ENCODE assay signal across 24 cellular contexts in the genomic region with DNA sequence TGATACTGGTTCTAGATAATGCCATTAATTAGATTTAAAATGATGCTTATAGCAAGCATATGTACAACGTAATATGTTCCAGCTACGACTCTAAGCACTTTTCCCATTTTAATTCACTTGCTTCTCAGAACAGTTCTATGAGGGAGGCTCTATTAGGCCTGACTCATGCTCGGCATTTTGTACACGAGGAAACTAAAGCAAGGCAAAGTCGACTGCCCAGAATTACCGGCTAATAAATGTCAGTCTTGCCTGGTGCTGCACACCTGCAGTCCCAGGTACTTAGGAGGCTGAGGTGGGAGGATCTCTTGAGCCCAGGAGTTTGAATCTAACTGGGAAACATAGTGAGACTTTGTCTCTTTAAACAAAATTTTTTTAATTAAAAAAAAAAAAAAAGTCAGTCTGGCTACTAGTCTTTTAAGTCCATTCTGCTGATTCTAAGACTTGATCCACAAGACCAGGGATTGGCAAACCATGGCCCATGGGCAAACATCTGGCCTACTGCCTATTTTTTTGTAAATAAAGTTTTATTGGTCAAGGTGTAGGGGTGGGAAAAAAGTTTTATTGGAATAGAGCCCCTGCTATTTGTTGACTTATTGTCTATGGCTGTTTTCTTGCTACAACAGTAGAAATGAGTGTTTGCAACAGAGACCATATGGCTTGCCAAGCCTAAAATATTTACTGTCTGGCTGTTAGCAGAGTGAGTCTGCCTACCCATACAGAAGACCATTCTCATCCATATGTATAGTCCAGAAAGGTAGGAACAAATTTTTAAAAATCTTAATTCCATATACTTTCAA.
A peak's percentile ranks its signal among the peaks of the same experiment; 100 is the strongest.
DNase-seq lines count a peak whose midpoint lies in the region; ATAC-seq and TF ChIP-seq lines count a peak whose summit lies in the region.
"Had no signal": no experiment of that assay in that cellular context is flagged by ENCODE, and none has a peak within 500 bp of the region (broad histone marks: within the 10 kb centered on the region; RNA-seq: fewer than 3 reads in every experiment).

No MANE protein-coding gene starts in this region.

- H3K4me1 ChIP-seq in transverse colon = peaks cover 11 to 53% (median 17%) of the 10 kb centered on the region in 4 donors

- 67 to 68% methylated on average over 1 to 6 of the region's 6 CpGs for WGBS in transverse colon (ENCODE audit: low coverage in 1 of 2), 2 donors

- H3K4me3 ChIP-seq in choroid plexus epithelial cell (ENCODE audit: low read depth, low read length) (no peak overlapping the region), transverse colon (no peak overlapping the region)
- H3K4me3 ChIP-seq: vagina had no signal

- intact Hi-C loops in left colon (cut with DNase I, micrococcal nuclease) = no loop called here
- intact Hi-C loops in transverse colon (cut with DNase I; ENCODE audit: low total_unique reads) = loop anchor here (10.0 kb wide), 1 partner anchor 337 kb away; no protein-coding TSS in a partner anchor

- no peaks in the 10 kb centered on the region for H3K27me3 ChIP-seq in transverse colon
- H3K27me3 ChIP-seq: neutrophil, vagina had no signal

- no peak for TF ChIP-seq POLR2A in transverse colon (IDR thresholded peaks at IDR 0.05)

- no peaks in the 10 kb centered on the region for H3K9me3 ChIP-seq in transverse colon
- H3K9me3 ChIP-seq: neutrophil, vagina had no signal

- in situ Hi-C loops in transverse colon (cut with MboI; ENCODE audit: low pct_ligation_motif_present in 1 of 4, low pct_unique_long_range_greater_than_20kb in 1 of 4, low sequenced_read_pairs in 3 of 4) = no loop called here

- peak; percentile 66 for ATAC-seq in left colon
- no peak for ATAC-seq in HG02759 (IDR thresholded peaks at IDR 0.05; ENCODE audit: unreplicated experiment)
- ATAC-seq: activated CD8-positive, alpha-beta T cell treated with anti-CD3 and anti-CD28 coated beads, Interleukin-2, amount 10 ng/mL, durations not matched to agents 7 days and 5 days; PC-3; Right ventricle myocardium inferior; SK-N-SH treated with all-trans-retinoic acid at 6 μM for 48 hours; stimulated activated naive CD8-positive, alpha-beta T cell treated with anti-CD3 and anti-CD28 coated beads, Interleukin-15, Interleukin-2, amounts not matched to agents 100 U/mL and 50 U/mL, for 24 hours; T-helper 17 cell had no signal

- H3K36me3 ChIP-seq in transverse colon = no peaks in the 10 kb centered on the region
- H3K36me3 ChIP-seq: neutrophil, vagina had no signal

- H3K27ac ChIP-seq in transverse colon = no peak overlapping the region
- H3K27ac ChIP-seq: 22Rv1, neutrophil, vagina had no signal

- TF ChIP-seq CTCF in choroid plexus epithelial cell (conservative IDR thresholded peaks at IDR 0.05; ENCODE audit: low read depth, low read length) = no peak
- no peak for TF ChIP-seq CTCF in transverse colon (IDR thresholded peaks at IDR 0.05)

- peak; percentile 31 for DNase-seq in DMS 273 (lab: John Stamatoyannopoulos, UW; ENCODE audit: unreplicated experiment)
- no peak for DNase-seq in DMS 273 treated with DMSO at 0.1 percent for 48 hours (lab: John Stamatoyannopoulos, UW)
- DNase-seq in choroid plexus epithelial cell (ENCODE audit: low read depth) = peak; percentile 42
- DNase-seq in left colon = peak in 1 of 2 donors; percentile 39
- peak; percentile 33 for DNase-seq in transverse colon
- DNase-seq in AG20443 (ENCODE audit: low spot score) = no peak
- no peak for DNase-seq in NCI-H2107 treated with DMSO at 0.1 percent for 48 hours (lab: John Stamatoyannopoulos, UW; ENCODE audit: unreplicated experiment)
- DNase-seq: activated CD4-positive, alpha-beta T cell treated with anti-CD3 and anti-CD28 coated beads for 1 hour; activated CD8-positive, alpha-beta T cell treated with anti-CD3 and anti-CD28 coated beads, Interleukin-2, amount 10 ng/mL, durations not matched to agents 7 days and 5 days; activated effector memory CD4-positive, alpha-beta T cell treated with anti-CD3 and anti-CD28 coated beads, Interleukin-2, amount 50 U/mL, for 16 hours; CD8-positive, alpha-beta memory T cell; DMS53; HCEC 1CT; Kasumi-1; NCI-H446 treated with DMSO at 0.1 percent for 48 hours; PC-3; stimulated activated naive CD8-positive, alpha-beta T cell treated with anti-CD3 and anti-CD28 coated beads, Interleukin-15, Interleukin-2, amounts not matched to agents 100 U/mL and 50 U/mL, for 24 hours; T-helper 17 cell had no signal

- no peak for TF ChIP-seq EP300 in transverse colon (IDR thresholded peaks at IDR 0.05; ENCODE audit: low read depth)

Comparison
In these comparisons a context has a peak if more than half of its experiments do, and no peak if none do; other contexts are left out.
1. DNase-seq: peak in DMS 273 (single experiment), choroid plexus epithelial cell (single experiment) and transverse colon (single experiment); none in DMS 273 treated with DMSO at 0.1 percent for 48 hours (single experiment), AG20443 (single experiment) and NCI-H2107 treated with DMSO at 0.1 percent for 48 hours (single experiment).